ENCODE assay signal across 26 cellular contexts in the genomic region with DNA sequence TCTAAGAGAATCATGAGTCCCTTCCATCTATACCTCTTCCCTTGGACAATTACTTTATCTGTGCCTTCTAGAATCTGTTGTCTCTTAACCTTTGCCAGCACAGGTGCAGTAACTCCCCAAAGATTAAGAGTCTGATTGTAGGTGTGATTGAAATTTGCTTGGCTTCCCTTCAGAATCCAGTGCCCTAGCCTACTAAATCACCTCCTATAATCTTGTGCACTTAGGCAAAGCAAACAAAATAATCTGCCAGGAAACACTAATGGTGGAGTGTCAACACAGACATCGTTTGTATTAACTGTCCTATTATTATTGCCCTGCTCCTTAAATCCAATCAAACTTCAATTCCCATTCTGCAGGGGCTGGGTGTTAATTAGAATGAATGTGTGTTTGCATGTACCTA. TPM values are rescaled to one million over a fixed set of nuclear protein-coding genes. Genes with fewer than 3 reads are reported as not detected.
DNase-seq lines count a peak whose midpoint lies in the region; ATAC-seq and TF ChIP-seq lines count a peak whose summit lies in the region.
"Had no signal": no experiment of that assay in that cellular context is flagged by ENCODE, and none has a peak within 500 bp of the region (broad histone marks: within the 10 kb centered on the region; RNA-seq: fewer than 3 reads in every experiment).

No MANE protein-coding gene starts in this region.

- H3K27ac ChIP-seq in neural cell (ENCODE audit: low read length), result peak overlapping the region; percentile 98
- H3K27ac ChIP-seq: cardiac muscle cell, tibial artery had no signal

- TF ChIP-seq EP300 in neural cell (conservative IDR thresholded peaks at IDR 0.05; ENCODE audit: poor library complexity, severe bottlenecking), result no peak

- no peaks in the 10 kb centered on the region for H3K4me1 Mint-ChIP-seq in activated naive CD4-positive, alpha-beta T cell treated with anti-CD3 and anti-CD28 coated beads for 36 hours (ENCODE audit: low read depth)
- H3K4me1 Mint-ChIP-seq: IgD-negative memory B cell, natural killer cell had no signal

- no peaks in the 10 kb centered on the region for H3K9me3 Mint-ChIP-seq in activated naive CD4-positive, alpha-beta T cell treated with anti-CD3 and anti-CD28 coated beads, Interleukin-2, amount 50 U/mL, for 72 hours
- no peaks in the 10 kb centered on the region for H3K9me3 Mint-ChIP-seq in activated naive CD4-positive, alpha-beta T cell treated with anti-CD3 and anti-CD28 coated beads for 36 hours
- H3K9me3 Mint-ChIP-seq: activated T-cell treated with anti-CD3 and anti-CD28 coated beads, Interleukin-2, amount 50 U/mL, for 24 hours; natural killer cell; T-helper 1 cell treated with Interleukin-12 subunit alpha and Interleukin-12 subunit beta and Interleukin-4 antibody, amounts not matched to agents 30 μg/mL and 1 μg/mL, for 36 hours had no signal

- peak overlapping the region; percentile 82 for H3K9ac ChIP-seq in neural cell (ENCODE audit: low read length)

- H3K4me3 ChIP-seq in neural cell (ENCODE audit: low read length), result peak overlapping the region; percentile 59
- H3K4me3 ChIP-seq: cardiac muscle cell, mucosa of descending colon, tibial artery had no signal

- no peaks in the 10 kb centered on the region for H3K79me2 ChIP-seq in neural cell (replicated peaks; ENCODE audit: insufficient read depth, low read length)

- no peak overlapping the region for H3K4me3 Mint-ChIP-seq in activated naive CD4-positive, alpha-beta T cell treated with anti-CD3 and anti-CD28 coated beads for 36 hours
- H3K4me3 Mint-ChIP-seq: activated T-cell treated with anti-CD3 and anti-CD28 coated beads, Interleukin-2, amount 50 U/mL, for 24 hours; IgD-negative memory B cell; natural killer cell; T-helper 1 cell treated with Interleukin-12 subunit alpha and Interleukin-12 subunit beta and Interleukin-4 antibody, amounts not matched to agents 30 μg/mL and 1 μg/mL, for 36 hours had no signal

- no peak for ATAC-seq in activated naive CD4-positive, alpha-beta T cell treated with anti-CD3 and anti-CD28 coated beads, Interleukin-2, amount 50 U/mL, for 72 hours
- ATAC-seq in GM19035 (IDR thresholded peaks at IDR 0.05; ENCODE audit: unreplicated experiment), result no peak
- ATAC-seq: left cardiac atrium, mucosa of descending colon, natural killer cell, Right ventricle myocardium inferior, SK-N-SH treated with all-trans-retinoic acid at 6 μM for 48 hours had no signal

- H3K4me2 ChIP-seq in neural cell (ENCODE audit: low read length), result peak overlapping the region; percentile 5

- no peak for TF ChIP-seq CTCF in neural cell (IDR thresholded peaks at IDR 0.05; ENCODE audit: poor library complexity, severe bottlenecking)

- H3K36me3 ChIP-seq in neural cell (ENCODE audit: insufficient read depth, low read length), result no peaks in the 10 kb centered on the region
- H3K36me3 ChIP-seq: cardiac muscle cell, tibial artery had no signal

- CTCF ChIA-PET in activated naive CD4-positive, alpha-beta T cell treated with anti-CD3 and anti-CD28 coated beads for 36 hours (lab: Charles Lee), result no interaction called here

- H3K36me3 Mint-ChIP-seq in activated naive CD4-positive, alpha-beta T cell treated with anti-CD3 and anti-CD28 coated beads, Interleukin-2, amount 50 U/mL, for 72 hours, result no peaks in the 10 kb centered on the region
- H3K36me3 Mint-ChIP-seq in activated naive CD4-positive, alpha-beta T cell treated with anti-CD3 and anti-CD28 coated beads for 36 hours (ENCODE audit: low read depth), result no peaks in the 10 kb centered on the region
- H3K36me3 Mint-ChIP-seq: natural killer cell had no signal

- no peak overlapping the region for H3K27ac Mint-ChIP-seq in activated naive CD4-positive, alpha-beta T cell treated with anti-CD3 and anti-CD28 coated beads, Interleukin-2, amount 50 U/mL, for 72 hours
- H3K27ac Mint-ChIP-seq in activated naive CD4-positive, alpha-beta T cell treated with anti-CD3 and anti-CD28 coated beads for 36 hours, result no peak overlapping the region
- H3K27ac Mint-ChIP-seq: activated T-cell treated with anti-CD3 and anti-CD28 coated beads, Interleukin-2, amount 50 U/mL, for 24 hours; IgD-negative memory B cell; natural killer cell; T-helper 1 cell treated with Interleukin-12 subunit alpha and Interleukin-12 subunit beta and Interleukin-4 antibody, amounts not matched to agents 30 μg/mL and 1 μg/mL, for 36 hours had no signal

- H3K27me3 Mint-ChIP-seq in activated naive CD4-positive, alpha-beta T cell treated with anti-CD3 and anti-CD28 coated beads for 36 hours (ENCODE audit: low read depth), result peaks cover 4% of the 10 kb centered on the region
- H3K27me3 Mint-ChIP-seq: activated T-cell treated with anti-CD3 and anti-CD28 coated beads, Interleukin-2, amount 50 U/mL, for 24 hours had no signal

- H3K9me3 ChIP-seq in neural cell (ENCODE audit: low read length), result no peaks in the 10 kb centered on the region
- H3K9me3 ChIP-seq: mucosa of descending colon, tibial artery had no signal

- TF ChIP-seq RAD21 in neural cell (conservative IDR thresholded peaks at IDR 0.05), result no peak

- H4K20me1 ChIP-seq in neural cell (ENCODE audit: insufficient read depth), result no peaks in the 10 kb centered on the region

- H3K27me3 ChIP-seq in neural cell (ENCODE audit: insufficient read depth, low read depth, low read length), result no peaks in the 10 kb centered on the region
- H3K27me3 ChIP-seq: cardiac muscle cell, tibial artery had no signal

- H3F3A ChIP-seq in neural cell (ENCODE audit: insufficient read depth, low read length, poor library complexity, severe bottlenecking), result peaks cover 13% of the 10 kb centered on the region

- DNase-seq in DMS53 (lab: John Stamatoyannopoulos, UW) (peak; percentile 30), NCI-H1105 treated with DMSO at 0.1 percent for 48 hours (lab: John Stamatoyannopoulos, UW) (peak; percentile 96), NCI-H2081 treated with DMSO at 0.1 percent for 48 hours (lab: John Stamatoyannopoulos, UW) (peak; percentile 67)
- DNase-seq in activated naive CD4-positive, alpha-beta T cell treated with anti-CD3 and anti-CD28 coated beads, Interleukin-2, amount 50 U/mL, for 72 hours (ENCODE audit: low spot score in 2 of 2), result no peak
- no peak for DNase-seq in activated naive CD4-positive, alpha-beta T cell treated with anti-CD3 and anti-CD28 coated beads for 36 hours
- DNase-seq: activated gamma-delta T cell; activated T-cell treated with anti-CD3 and anti-CD28 coated beads, Interleukin-2, amount 50 U/mL, for 24 hours; C1 segment of cervical spinal cord; effector CD8-positive, alpha-beta T cell; EL; GOT3; hypothalamus; left cardiac atrium; mucosa of descending colon; natural killer cell; NCI-H1048; occipital lobe; stimulated activated CD4-positive, alpha-beta T cell treated with anti-CD3 and anti-CD28 coated beads, Interleukin-4, amount 100 ng/mL, for 4 hours; tibial artery had no signal

- intact Hi-C loops in activated naive CD4-positive, alpha-beta T cell treated with anti-CD3 and anti-CD28 coated beads for 36 hours (cut with micrococcal nuclease), result no loop called here

- H2AFZ ChIP-seq in neural cell (ENCODE audit: low read depth, low read length), result no peak overlapping the region

- H3K9me2 ChIP-seq in neural cell (ENCODE audit: insufficient read depth, low read length), result no peaks in the 10 kb centered on the region

TF ChIP-seq in neural cell, 6 proteins besides CTCF, POLR2A, EP300 and RAD21:
- TF ChIP-seq POLR2AphosphoS5 (IDR thresholded peaks at IDR 0.05) (no peak), SMC3 (conservative IDR thresholded peaks at IDR 0.05; ENCODE audit: poor library complexity) (no peak)
- TF ChIP-seq, protein P1, sequence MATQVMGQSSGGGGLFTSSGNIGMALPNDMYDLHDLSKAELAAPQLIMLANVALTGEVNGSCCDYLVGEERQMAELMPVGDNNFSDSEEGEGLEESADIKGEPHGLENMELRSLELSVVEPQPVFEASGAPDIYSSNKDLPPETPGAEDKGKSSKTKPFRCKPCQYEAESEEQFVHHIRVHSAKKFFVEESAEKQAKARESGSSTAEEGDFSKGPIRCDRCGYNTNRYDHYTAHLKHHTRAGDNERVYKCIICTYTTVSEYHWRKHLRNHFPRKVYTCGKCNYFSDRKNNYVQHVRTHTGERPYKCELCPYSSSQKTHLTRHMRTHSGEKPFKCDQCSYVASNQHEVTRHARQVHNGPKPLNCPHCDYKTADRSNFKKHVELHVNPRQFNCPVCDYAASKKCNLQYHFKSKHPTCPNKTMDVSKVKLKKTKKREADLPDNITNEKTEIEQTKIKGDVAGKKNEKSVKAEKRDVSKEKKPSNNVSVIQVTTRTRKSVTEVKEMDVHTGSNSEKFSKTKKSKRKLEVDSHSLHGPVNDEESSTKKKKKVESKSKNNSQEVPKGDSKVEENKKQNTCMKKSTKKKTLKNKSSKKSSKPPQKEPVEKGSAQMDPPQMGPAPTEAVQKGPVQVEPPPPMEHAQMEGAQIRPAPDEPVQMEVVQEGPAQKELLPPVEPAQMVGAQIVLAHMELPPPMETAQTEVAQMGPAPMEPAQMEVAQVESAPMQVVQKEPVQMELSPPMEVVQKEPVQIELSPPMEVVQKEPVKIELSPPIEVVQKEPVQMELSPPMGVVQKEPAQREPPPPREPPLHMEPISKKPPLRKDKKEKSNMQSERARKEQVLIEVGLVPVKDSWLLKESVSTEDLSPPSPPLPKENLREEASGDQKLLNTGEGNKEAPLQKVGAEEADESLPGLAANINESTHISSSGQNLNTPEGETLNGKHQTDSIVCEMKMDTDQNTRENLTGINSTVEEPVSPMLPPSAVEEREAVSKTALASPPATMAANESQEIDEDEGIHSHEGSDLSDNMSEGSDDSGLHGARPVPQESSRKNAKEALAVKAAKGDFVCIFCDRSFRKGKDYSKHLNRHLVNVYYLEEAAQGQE (IDR thresholded peaks at IDR 0.05; ENCODE audit: borderline replicate concordance), result no peak

RNA-seq across cellular contexts. Expression of a gene that starts 28.0 kb away (rescaled TPM):
- polyA plus RNA-seq in neural cell, result 422 and 506 TPM in 2 replicates
- polyA minus RNA-seq in neural cell, result 731 and 876 TPM in 2 replicates
- total RNA-seq in activated naive CD4-positive, alpha-beta T cell treated with anti-CD3 and anti-CD28 coated beads, Interleukin-2, amount 50 U/mL, for 72 hours, result not detected
- total RNA-seq in activated naive CD4-positive, alpha-beta T cell treated with anti-CD3 and anti-CD28 coated beads for 36 hours, result not detected
- total RNA-seq: natural killer cell had no signal
- polyA plus RNA-seq: IgD-negative memory B cell had no signal

Comparison
In these comparisons a context has a peak if more than half of its experiments do, and no peak if none do; other contexts are left out.
1. DNase-seq: peak in DMS53 (single experiment), NCI-H1105 treated with DMSO at 0.1 percent for 48 hours (single experiment) and NCI-H2081 treated with DMSO at 0.1 percent for 48 hours (single experiment); none in activated naive CD4-positive, alpha-beta T cell treated with anti-CD3 and anti-CD28 coated beads, Interleukin-2, amount 50 U/mL, for 72 hours (0 of 2) and activated naive CD4-positive, alpha-beta T cell treated with anti-CD3 and anti-CD28 coated beads for 36 hours (single experiment).